ENCODE assay signal across 1 cellular context in the genomic region with DNA sequence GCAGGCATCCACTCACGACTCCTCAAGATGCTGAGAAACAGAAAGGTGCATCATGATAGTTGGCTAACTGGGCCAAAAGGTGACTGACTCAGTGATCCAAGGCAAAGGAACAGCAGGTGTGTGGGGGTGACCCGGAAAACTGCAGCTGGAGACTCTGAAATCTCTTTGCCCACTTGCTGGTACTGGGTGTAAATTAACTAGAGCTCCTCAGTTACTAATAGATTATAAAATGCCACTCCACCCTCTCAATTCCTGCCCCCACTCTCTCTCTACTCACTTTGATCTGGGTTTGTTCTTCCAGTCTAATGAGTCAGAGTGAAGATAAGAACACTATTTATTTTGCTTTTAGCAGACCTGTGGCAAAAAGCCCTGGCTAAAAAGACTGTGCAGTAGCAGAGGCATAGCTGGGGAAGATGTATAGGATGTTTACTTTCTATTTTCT.
TF ChIP-seq lines count a peak whose summit lies in the region.

No MANE protein-coding gene starts in this region.

TF ChIP-seq in HepG2, 621 proteins besides CTCF, POLR2A, EP300 and RAD21 (continued from another document):
- TF ChIP-seq, protein P1, sequence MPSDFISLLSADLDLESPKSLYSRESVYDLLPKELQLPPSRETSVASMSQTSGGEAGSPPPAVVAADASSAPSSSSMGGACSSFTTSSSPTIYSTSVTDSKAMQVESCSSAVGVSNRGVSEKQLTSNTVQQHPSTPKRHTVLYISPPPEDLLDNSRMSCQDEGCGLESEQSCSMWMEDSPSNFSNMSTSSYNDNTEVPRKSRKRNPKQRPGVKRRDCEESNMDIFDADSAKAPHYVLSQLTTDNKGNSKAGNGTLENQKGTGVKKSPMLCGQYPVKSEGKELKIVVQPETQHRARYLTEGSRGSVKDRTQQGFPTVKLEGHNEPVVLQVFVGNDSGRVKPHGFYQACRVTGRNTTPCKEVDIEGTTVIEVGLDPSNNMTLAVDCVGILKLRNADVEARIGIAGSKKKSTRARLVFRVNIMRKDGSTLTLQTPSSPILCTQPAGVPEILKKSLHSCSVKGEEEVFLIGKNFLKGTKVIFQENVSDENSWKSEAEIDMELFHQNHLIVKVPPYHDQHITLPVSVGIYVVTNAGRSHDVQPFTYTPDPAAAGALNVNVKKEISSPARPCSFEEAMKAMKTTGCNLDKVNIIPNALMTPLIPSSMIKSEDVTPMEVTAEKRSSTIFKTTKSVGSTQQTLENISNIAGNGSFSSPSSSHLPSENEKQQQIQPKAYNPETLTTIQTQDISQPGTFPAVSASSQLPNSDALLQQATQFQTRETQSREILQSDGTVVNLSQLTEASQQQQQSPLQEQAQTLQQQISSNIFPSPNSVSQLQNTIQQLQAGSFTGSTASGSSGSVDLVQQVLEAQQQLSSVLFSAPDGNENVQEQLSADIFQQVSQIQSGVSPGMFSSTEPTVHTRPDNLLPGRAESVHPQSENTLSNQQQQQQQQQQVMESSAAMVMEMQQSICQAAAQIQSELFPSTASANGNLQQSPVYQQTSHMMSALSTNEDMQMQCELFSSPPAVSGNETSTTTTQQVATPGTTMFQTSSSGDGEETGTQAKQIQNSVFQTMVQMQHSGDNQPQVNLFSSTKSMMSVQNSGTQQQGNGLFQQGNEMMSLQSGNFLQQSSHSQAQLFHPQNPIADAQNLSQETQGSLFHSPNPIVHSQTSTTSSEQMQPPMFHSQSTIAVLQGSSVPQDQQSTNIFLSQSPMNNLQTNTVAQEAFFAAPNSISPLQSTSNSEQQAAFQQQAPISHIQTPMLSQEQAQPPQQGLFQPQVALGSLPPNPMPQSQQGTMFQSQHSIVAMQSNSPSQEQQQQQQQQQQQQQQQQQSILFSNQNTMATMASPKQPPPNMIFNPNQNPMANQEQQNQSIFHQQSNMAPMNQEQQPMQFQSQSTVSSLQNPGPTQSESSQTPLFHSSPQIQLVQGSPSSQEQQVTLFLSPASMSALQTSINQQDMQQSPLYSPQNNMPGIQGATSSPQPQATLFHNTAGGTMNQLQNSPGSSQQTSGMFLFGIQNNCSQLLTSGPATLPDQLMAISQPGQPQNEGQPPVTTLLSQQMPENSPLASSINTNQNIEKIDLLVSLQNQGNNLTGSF (CRISPR knock-in tag; IDR thresholded peaks at IDR 0.05): no peak
- TF ChIP-seq ZNF839 (CRISPR knock-in tag; IDR thresholded peaks at IDR 0.05; ENCODE audit: borderline replicate concordance) (no peak), AGO1 (IDR thresholded peaks at IDR 0.05; ENCODE audit: low read depth, low read length, poor library complexity, severe bottlenecking) (no peak), NFRKB (IDR thresholded peaks at IDR 0.05) (no peak), TMF1 (CRISPR knock-in tag; IDR thresholded peaks at IDR 0.05; ENCODE audit: low read depth) (no peak), NR2F2 (IDR thresholded peaks at IDR 0.05; ENCODE audit: borderline replicate concordance, low read depth) (0 out of 2 replicates have a peak, but pooled peaks have one; percentile 50), PPARG (CRISPR knock-in tag; conservative IDR thresholded peaks at IDR 0.05) (no peak), ZNF264 (CRISPR knock-in tag; IDR thresholded peaks at IDR 0.05) (no peak), ZNF720 (CRISPR knock-in tag; IDR thresholded peaks at IDR 0.05) (no peak), ZBTB8A (CRISPR knock-in tag; IDR thresholded peaks at IDR 0.05; ENCODE audit: borderline replicate concordance, low read depth) (no peak), ZNF317 (CRISPR knock-in tag; IDR thresholded peaks at IDR 0.05) (no peak), PITX1 (CRISPR knock-in tag; IDR thresholded peaks at IDR 0.05) (peak; percentile 4; the same call in 1 of the 2 replicates), ZNF766 (CRISPR knock-in tag; IDR thresholded peaks at IDR 0.05; ENCODE audit: borderline replicate concordance) (no peak), DMAP1 (CRISPR knock-in tag; IDR thresholded peaks at IDR 0.05) (no peak), ATM (IDR thresholded peaks at IDR 0.05; ENCODE audit: borderline replicate concordance) (no peak), PHF5A (CRISPR knock-in tag; IDR thresholded peaks at IDR 0.05; ENCODE audit: low read depth, unreplicated experiment) (no peak)
- TF ChIP-seq, protein P2, sequence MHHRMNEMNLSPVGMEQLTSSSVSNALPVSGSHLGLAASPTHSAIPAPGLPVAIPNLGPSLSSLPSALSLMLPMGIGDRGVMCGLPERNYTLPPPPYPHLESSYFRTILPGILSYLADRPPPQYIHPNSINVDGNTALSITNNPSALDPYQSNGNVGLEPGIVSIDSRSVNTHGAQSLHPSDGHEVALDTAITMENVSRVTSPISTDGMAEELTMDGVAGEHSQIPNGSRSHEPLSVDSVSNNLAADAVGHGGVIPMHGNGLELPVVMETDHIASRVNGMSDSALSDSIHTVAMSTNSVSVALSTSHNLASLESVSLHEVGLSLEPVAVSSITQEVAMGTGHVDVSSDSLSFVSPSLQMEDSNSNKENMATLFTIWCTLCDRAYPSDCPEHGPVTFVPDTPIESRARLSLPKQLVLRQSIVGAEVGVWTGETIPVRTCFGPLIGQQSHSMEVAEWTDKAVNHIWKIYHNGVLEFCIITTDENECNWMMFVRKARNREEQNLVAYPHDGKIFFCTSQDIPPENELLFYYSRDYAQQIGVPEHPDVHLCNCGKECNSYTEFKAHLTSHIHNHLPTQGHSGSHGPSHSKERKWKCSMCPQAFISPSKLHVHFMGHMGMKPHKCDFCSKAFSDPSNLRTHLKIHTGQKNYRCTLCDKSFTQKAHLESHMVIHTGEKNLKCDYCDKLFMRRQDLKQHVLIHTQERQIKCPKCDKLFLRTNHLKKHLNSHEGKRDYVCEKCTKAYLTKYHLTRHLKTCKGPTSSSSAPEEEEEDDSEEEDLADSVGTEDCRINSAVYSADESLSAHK (CRISPR knock-in tag; IDR thresholded peaks at IDR 0.05; ENCODE audit: borderline replicate concordance): no peak
